Comparison of ENCODE assay signal across 18 cellular contexts in genomic region chr5:138648841-138649240, GRCh38.
"Had no signal": no experiment of that assay in that cellular context is flagged by ENCODE, and none has a peak within 500 bp of the region (broad histone marks: within the 10 kb centered on the region; RNA-seq: fewer than 3 reads in every experiment).

No MANE protein-coding gene starts in this region.

- H3K9me3 ChIP-seq: esophagus squamous epithelium, prostate gland, suprapubic skin, upper lobe of left lung had no signal

- DNase-seq: activated CD4-positive, alpha-beta memory T cell treated with anti-CD3 and anti-CD28 coated beads for 36 hours; activated CD4-positive, alpha-beta T cell treated with anti-CD3 and anti-CD28 coated beads for 36 hours; activated CD8-positive, alpha-beta memory T cell treated with anti-CD3 and anti-CD28 coated beads, Interleukin-2, amount 10 ng/mL, durations not matched to agents 7 days and 5 days; activated naive CD4-positive, alpha-beta T cell treated with anti-CD3 and anti-CD28 coated beads, Interleukin-2, amount 50 U/mL, for 16 hours; activated T-cell treated with anti-CD3 and anti-CD28 coated beads, Interleukin-2, amount 50 U/mL, for 24 hours; esophagus squamous epithelium; immature natural killer cell; mesendoderm; natural killer cell; right cardiac atrium; small intestine; stimulated activated naive CD8-positive, alpha-beta T cell treated with anti-CD3 and anti-CD28 coated beads, Interleukin-15, Interleukin-2, amounts not matched to agents 100 U/mL and 50 U/mL, for 24 hours; upper lobe of left lung had no signal

- H3K9me3 Mint-ChIP-seq: activated CD4-positive, alpha-beta memory T cell treated with anti-CD3 and anti-CD28 coated beads for 36 hours; activated T-cell treated with anti-CD3 and anti-CD28 coated beads, Interleukin-2, amount 50 U/mL, for 24 hours; natural killer cell had no signal

- ATAC-seq: activated CD4-positive, alpha-beta T cell treated with anti-CD3 and anti-CD28 coated beads for 36 hours; activated CD8-positive, alpha-beta memory T cell treated with anti-CD3 and anti-CD28 coated beads, Interleukin-2, amount 10 ng/mL, durations not matched to agents 7 days and 5 days; natural killer cell; right cardiac atrium; stimulated activated naive CD8-positive, alpha-beta T cell treated with anti-CD3 and anti-CD28 coated beads, Interleukin-15, Interleukin-2, amounts not matched to agents 100 U/mL and 50 U/mL, for 24 hours had no signal

- H3K27me3 ChIP-seq: cardiac muscle cell, upper lobe of left lung had no signal

- H3K4me3 ChIP-seq: cardiac muscle cell, coronary artery, esophagus squamous epithelium, prostate gland, suprapubic skin, upper lobe of left lung had no signal

- H3K4me1 ChIP-seq: prostate gland, suprapubic skin, upper lobe of left lung had no signal

- FAIRE-seq: small intestine had no signal

- H3K4me3 Mint-ChIP-seq: activated CD4-positive, alpha-beta memory T cell treated with anti-CD3 and anti-CD28 coated beads for 36 hours; activated CD4-positive, alpha-beta T cell treated with anti-CD3 and anti-CD28 coated beads for 36 hours; activated CD8-positive, alpha-beta memory T cell treated with anti-CD3 and anti-CD28 coated beads, Interleukin-2, amount 10 ng/mL, durations not matched to agents 7 days and 5 days; activated T-cell treated with anti-CD3 and anti-CD28 coated beads, Interleukin-2, amount 50 U/mL, for 24 hours; immature natural killer cell; natural killer cell had no signal

- H3K36me3 Mint-ChIP-seq: activated CD4-positive, alpha-beta memory T cell treated with anti-CD3 and anti-CD28 coated beads for 36 hours; activated CD8-positive, alpha-beta memory T cell treated with anti-CD3 and anti-CD28 coated beads, Interleukin-2, amount 10 ng/mL, durations not matched to agents 7 days and 5 days; immature natural killer cell; natural killer cell had no signal

- H3K27ac ChIP-seq: cardiac muscle cell, coronary artery, esophagus squamous epithelium, prostate gland, suprapubic skin, upper lobe of left lung, VCaP had no signal

- H3K27ac Mint-ChIP-seq: activated CD4-positive, alpha-beta memory T cell treated with anti-CD3 and anti-CD28 coated beads for 36 hours; activated CD4-positive, alpha-beta T cell treated with anti-CD3 and anti-CD28 coated beads for 36 hours; activated CD8-positive, alpha-beta memory T cell treated with anti-CD3 and anti-CD28 coated beads, Interleukin-2, amount 10 ng/mL, durations not matched to agents 7 days and 5 days; activated T-cell treated with anti-CD3 and anti-CD28 coated beads, Interleukin-2, amount 50 U/mL, for 24 hours; immature natural killer cell; natural killer cell had no signal

- H3K36me3 ChIP-seq: cardiac muscle cell, esophagus squamous epithelium, prostate gland, suprapubic skin, upper lobe of left lung had no signal
